25 cellular contexts compared by ENCODE assay signal in the genomic region with DNA sequence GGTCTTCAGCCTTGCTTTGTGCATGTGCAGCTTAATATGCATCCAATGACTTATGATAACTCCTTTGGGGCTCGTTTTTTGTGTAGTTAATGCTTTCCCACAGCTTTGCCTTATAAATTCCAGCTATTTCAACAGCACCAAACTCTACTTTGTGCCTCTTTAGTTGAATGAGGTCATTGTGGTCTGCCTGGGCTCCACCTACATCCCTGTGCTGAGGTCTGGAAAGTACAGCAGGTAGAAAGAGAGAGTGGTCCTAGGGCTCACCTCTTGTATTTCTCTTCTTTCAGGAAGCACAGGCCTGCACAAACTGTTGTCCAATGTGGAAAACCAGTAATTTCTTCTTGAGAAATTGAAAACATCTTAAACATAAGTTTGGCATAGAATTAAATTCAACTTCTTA.
DNase-seq lines count a peak whose midpoint lies in the region; ATAC-seq, FAIRE-seq and TF ChIP-seq lines count a peak whose summit lies in the region.
"Had no signal": no experiment of that assay in that cellular context is flagged by ENCODE, and none has a peak within 500 bp of the region (broad histone marks: within the 10 kb centered on the region; RNA-seq: fewer than 3 reads in every experiment).

No MANE protein-coding gene starts in this region.

- no peaks in the 10 kb centered on the region for H3K27me3 ChIP-seq in bronchial epithelial cell (ENCODE audit: control insufficient read depth, insufficient read depth, low read length)
- H3K27me3 ChIP-seq: BLaER1, MG63 had no signal

- no peak for TF ChIP-seq CTCF in bronchial epithelial cell (IDR thresholded peaks at IDR 0.05; ENCODE audit: insufficient read depth, low read length, severe bottlenecking)

- peak; percentile 28 for FAIRE-seq in G401.6 (lab: Jason Lieb, UNC)
- FAIRE-seq in bronchial epithelial cell (lab: Jason Lieb, UNC) = no peak
- FAIRE-seq: A204.1, GM12892, RCC 7860 had no signal

- ATAC-seq in HG02610 (IDR thresholded peaks at IDR 0.05; ENCODE audit: unreplicated experiment) (peak; percentile 70), esophagus mucosa (no peak)

- no peak overlapping the region for H3K4me3 ChIP-seq in bronchial epithelial cell (ENCODE audit: low read depth, low read length)
- H3K4me3 ChIP-seq: BLaER1, MG63 had no signal

- no peaks in the 10 kb centered on the region for H3K36me3 ChIP-seq in bronchial epithelial cell (ENCODE audit: control insufficient read depth, insufficient read depth, low read length)
- H3K36me3 ChIP-seq: BLaER1, MG63 had no signal

- peak; percentile 19 for DNase-seq in bronchial epithelial cell (ENCODE audit: low read depth)
- peak; percentile 27 for DNase-seq in kidney tubule cell (ENCODE audit: low spot score)
- no peak for DNase-seq in COR-L47 (lab: John Stamatoyannopoulos, UW)
- DNase-seq in activated CD4-positive, alpha-beta T cell treated with anti-CD3 and anti-CD28 coated beads, Interleukin-2, amount 50 U/mL, for 48 hours = no peak
- no peak for DNase-seq in NCI-H146 (lab: John Stamatoyannopoulos, UW)
- DNase-seq: CD4-positive, CD25-positive, alpha-beta regulatory T cell; EL; GF-D8; H9; KBM-7; MG63; NCI-H1105 treated with DMSO at 0.1 percent for 48 hours; NCI-H2029 treated with DMSO at 0.1 percent for 48 hours; NCI-H226; NCI-H510A; SIG-M5; SK-N-SH; SW 1271 had no signal

Comparison
In these comparisons a context has a peak if more than half of its experiments do, and no peak if none do; other contexts are left out.
1. DNase-seq: peak in bronchial epithelial cell (single experiment) and kidney tubule cell (single experiment); none in COR-L47 (single experiment), activated CD4-positive, alpha-beta T cell treated with anti-CD3 and anti-CD28 coated beads, Interleukin-2, amount 50 U/mL, for 48 hours (0 of 2) and NCI-H146 (single experiment).